8 cellular contexts compared by ENCODE assay signal in the genomic region with DNA sequence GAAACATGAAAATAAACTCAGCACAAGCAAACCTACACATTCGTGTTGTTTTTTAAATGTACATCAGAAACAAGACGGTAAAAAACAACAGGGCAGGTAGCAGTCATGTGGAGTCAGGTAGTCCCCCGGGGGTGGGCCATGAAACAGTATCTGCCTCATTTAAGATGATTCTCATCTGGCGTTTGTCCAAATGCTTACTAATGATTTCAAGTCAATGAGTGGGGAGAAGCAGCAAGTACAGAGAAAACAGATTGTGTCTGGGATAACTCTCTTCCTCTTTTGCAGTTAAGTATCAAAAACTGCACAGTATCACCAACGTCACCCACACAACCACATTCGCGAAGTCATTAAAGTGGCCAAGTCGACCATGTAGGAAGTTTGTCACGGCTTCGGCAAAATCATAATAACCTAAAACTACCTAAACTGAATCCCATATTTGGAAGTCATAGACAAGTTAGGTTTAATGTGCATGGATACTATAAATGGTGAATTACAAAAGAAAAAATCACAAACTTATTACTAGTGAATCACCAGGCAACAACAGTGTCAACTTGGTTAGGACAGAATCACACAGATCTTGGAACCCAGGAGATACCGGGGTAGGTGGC. TPM values are rescaled to one million over a fixed set of nuclear protein-coding genes. Genes with fewer than 3 reads are reported as not detected.
DNase-seq lines count a peak whose midpoint lies in the region; ATAC-seq, FAIRE-seq and TF ChIP-seq lines count a peak whose summit lies in the region.

No MANE protein-coding gene starts in this region.

- no peak overlapping the region for H2BK12ac ChIP-seq in H1 (ENCODE audit: low read depth, low read length)

- peak overlapping the region; percentile 58 to 97 (median 93) for H3K9ac ChIP-seq in H1 (replicated peaks in 1 of 4; ENCODE audit: extremely low read depth in 1 of 4, low read depth in 3 of 4, low read length in 3 of 4)
- H3K9ac ChIP-seq in neural progenitor cell: peak overlapping the region; percentile 79

- H2AFZ ChIP-seq in H1 (ENCODE audit: low read length): no peak overlapping the region
- H2AFZ ChIP-seq in neural progenitor cell (replicated peaks): no peak overlapping the region

- no peak overlapping the region for H2BK15ac ChIP-seq in H1 (ENCODE audit: low read length)

- POLR2A ChIA-PET in T-cell (lab: Charles Lee): no interaction called here
- POLR2A ChIA-PET in H1 (lab: Charles Lee; ENCODE audit: partially characterized antibody): interaction anchor here (0.8 to 2.0 kb wide), 8 partner anchors 9 to 173 kb away, joined by 3 to 6 read pairs (median 4); no protein-coding TSS in a partner anchor

- TF ChIP-seq RAD21 in H1 (IDR thresholded peaks at IDR 0.05 in 1 of 2, conservative IDR thresholded peaks at IDR 0.05 in 1 of 2; ENCODE audit: low read depth in 2 of 2, low read length in 2 of 2): no peak

- peaks cover 4% of the 10 kb centered on the region; the same call in 1 of the 2 replicates for H3K79me1 ChIP-seq in H1 (ENCODE audit: low read depth, low read length)

- no peak overlapping the region; the same call in 1 of the 2 replicates for H3K18ac ChIP-seq in H1 (ENCODE audit: extremely low read depth, low read length)

- H4K20me1 ChIP-seq in H1 (replicated peaks in 1 of 2; ENCODE audit: control insufficient read depth in 1 of 2, insufficient read depth in 2 of 2, low read length in 2 of 2): peaks cover 1 to 5% of the 10 kb centered on the region in 2 experiments
- H4K20me1 ChIP-seq in neural progenitor cell (ENCODE audit: low read depth): peaks cover 42% of the 10 kb centered on the region

- H3K9me3 Mint-ChIP-seq in T-cell: no peaks in the 10 kb centered on the region
- H3K9me3 Mint-ChIP-seq in neural progenitor cell: no peaks in the 10 kb centered on the region

- H2BK5ac ChIP-seq in H1 (ENCODE audit: low read depth, low read length): peak overlapping the region; percentile 49; the same call in 1 of the 2 replicates

- H3K36me3 ChIP-seq in H1 (ENCODE audit: control insufficient read depth in 2 of 4, insufficient read depth in 4 of 4, low read length in 3 of 4) (no peaks in the 10 kb centered on the region; a peak in 1 of 8 replicates), neural progenitor cell (no peaks in the 10 kb centered on the region)

- no peak overlapping the region for H4K5ac ChIP-seq in H1 (ENCODE audit: insufficient read length, low read depth, low read length)

- no peak overlapping the region for H3K4ac ChIP-seq in H1 (replicated peaks; ENCODE audit: insufficient read length, low read depth, low read length)

- H3K4me1 Mint-ChIP-seq in T-cell (peaks cover 36 to 38% (median 36%) of the 10 kb centered on the region in 3 donors), neural progenitor cell (peaks cover 30% of the 10 kb centered on the region)

- CTCF ChIA-PET in T-cell (lab: Charles Lee): interaction anchor here in 1 of 2 donors (1.2 to 2.6 kb wide), 2 partner anchors 35 to 1489 kb away, joined by 4 to 10 read pairs; no protein-coding TSS in a partner anchor
- CTCF ChIA-PET in H1 (lab: Charles Lee; ENCODE audit: partially characterized antibody): interaction anchor here (7.5 kb wide), 1 partner anchor 35 kb away, joined by 57 read pairs; no protein-coding TSS in a partner anchor

- no peak for FAIRE-seq in H1 (lab: Jason Lieb, UNC)

- H3K4me3 Mint-ChIP-seq in T-cell (no peak overlapping the region), neural progenitor cell (no peak overlapping the region)

- no peak for TF ChIP-seq CTCF in H1 (IDR thresholded peaks at IDR 0.05; ENCODE audit: control extremely low read depth in 1 of 3, insufficient read depth in 1 of 3, low read depth in 1 of 3, low read length in 3 of 3)
- no peak for TF ChIP-seq CTCF in neural progenitor cell (IDR thresholded peaks at IDR 0.05)

- WGBS in H1 (ENCODE audit: extremely low coverage in 1 of 2, insufficient coverage in 1 of 2, insufficient read length in 1 of 2, insufficient replicate concordance in 2 of 2, low coverage in 1 of 2, low lambda C conversion rate in 2 of 2, missing lambda C conversion rate in 1 of 2), 2 experiments: 7% methylated on average over 11 of the region's 11 CpGs; no CpG with 5 or more reads in 1 of the 2 experiments

- H3K79me2 ChIP-seq in H1 (ENCODE audit: control insufficient read depth in 1 of 2, insufficient read depth in 2 of 2, low read length in 2 of 2) (peaks cover 19 to 55% of the 10 kb centered on the region in 2 experiments), neural progenitor cell (ENCODE audit: low read depth) (peaks cover 61% of the 10 kb centered on the region)

- TF ChIP-seq POLR2A in H1 (IDR thresholded peaks at IDR 0.05; ENCODE audit: control extremely low read depth in 1 of 2, low read depth in 2 of 2, low read length in 2 of 2): peak in 1 of 2 experiments; percentile 15; a peak in 1 of 3 replicates

- no peak overlapping the region for H3K14ac ChIP-seq in H1 (ENCODE audit: insufficient read length)

- ATAC-seq in GM21526 (IDR thresholded peaks at IDR 0.05; ENCODE audit: low FRiP score, unreplicated experiment) (peak; percentile 22), T-cell (replicated peaks in 1 of 4) (peak in 1 of 4 experiments; percentile 20)

- H2AK5ac ChIP-seq in H1 (ENCODE audit: low read depth, low read length): no peak overlapping the region

- H3K27me3 ChIP-seq in H1 (replicated peaks in 1 of 4; ENCODE audit: control insufficient read depth in 3 of 4, extremely low read depth in 1 of 4, insufficient read depth in 3 of 4, low read length in 3 of 4): no peaks in the 10 kb centered on the region
- H3K27me3 ChIP-seq in neural progenitor cell: no peaks in the 10 kb centered on the region

- H3K9me3 ChIP-seq in H1 (ENCODE audit: insufficient read depth in 2 of 2, low read depth in 1 of 2, low read length in 1 of 2) (no peaks in the 10 kb centered on the region), neural progenitor cell (ENCODE audit: low read depth) (no peaks in the 10 kb centered on the region)

- H4K91ac ChIP-seq in H1 (replicated peaks; ENCODE audit: insufficient read length, low read length): no peak overlapping the region

- H3K23ac ChIP-seq in H1 (ENCODE audit: insufficient read length): no peak overlapping the region

- H3K36me3 Mint-ChIP-seq in T-cell (no peaks in the 10 kb centered on the region), neural progenitor cell (peaks cover 8% of the 10 kb centered on the region)

- H3K4me2 ChIP-seq in H1 (ENCODE audit: insufficient read depth in 1 of 2, low read depth in 2 of 2, low read length in 2 of 2) (peak overlapping the region; percentile 91 to 99), neural progenitor cell (peak overlapping the region; percentile 94)

- H3K4me3 ChIP-seq in H1 (ENCODE audit: extremely low read depth in 1 of 4, insufficient read depth in 2 of 4, low read depth in 3 of 4, low read length in 4 of 4): peak overlapping the region; percentile 85 to 88 (median 86)
- H3K4me3 ChIP-seq in neural progenitor cell: peak overlapping the region; percentile 92

- peaks cover 40% of the 10 kb centered on the region for H3F3A ChIP-seq in neural progenitor cell (ENCODE audit: low read depth)

- H3K27ac ChIP-seq in H1 (ENCODE audit: low read depth, low read length) (0 out of 2 replicates have a peak overlapping the region, but pooled peaks have one; percentile 29), neural progenitor cell (peak overlapping the region; percentile 85)

- H2BK20ac ChIP-seq in H1 (ENCODE audit: low read length): no peak overlapping the region

- peak; percentile 69 for DNase-seq in DMS79 (lab: John Stamatoyannopoulos, UW)
- peak; percentile 86 for DNase-seq in MV-4-11 (lab: John Stamatoyannopoulos, UW)
- peak in 32 of 34 experiments; percentile 4 to 72 (median 48) for DNase-seq in T-cell
- DNase-seq in H1 (ENCODE audit: low read depth in 1 of 2, low spot score in 2 of 2): no peak
- DNase-seq in neural progenitor cell (ENCODE audit: low spot score): no peak
- no peak for DNase-seq in AG20443 (ENCODE audit: low spot score)
- DNase-seq in middle frontal gyrus (ENCODE audit: extremely low spot score, low spot score): no peak

- no peak overlapping the region for H4K8ac ChIP-seq in H1 (ENCODE audit: extremely low read depth, insufficient read depth, low read length)

- H3K27me3 Mint-ChIP-seq in T-cell (peaks cover 3 to 5% of the 10 kb centered on the region in 2 donors), neural progenitor cell (ENCODE audit: insufficient read depth, low read depth) (no peaks in the 10 kb centered on the region)

- no peak overlapping the region for H3K56ac ChIP-seq in H1 (replicated peaks; ENCODE audit: insufficient read length, low read depth, low read length)

- no peak overlapping the region for H3K27ac Mint-ChIP-seq in T-cell
- no peak overlapping the region for H3K27ac Mint-ChIP-seq in neural progenitor cell

- H3K23me2 ChIP-seq in H1 (ENCODE audit: low read depth, low read length): peaks cover 10% of the 10 kb centered on the region

- H2BK120ac ChIP-seq in H1 (replicated peaks; ENCODE audit: low read depth, low read length): no peak overlapping the region

- H3K4me1 ChIP-seq in H1 (replicated peaks in 1 of 4; ENCODE audit: control insufficient read depth in 3 of 4, insufficient read depth in 4 of 4, low read length in 3 of 4) (peaks cover 0 to 5% (median 0%) of the 10 kb centered on the region in 4 experiments; a peak in 3 of 7 replicates), neural progenitor cell (peaks cover 26% of the 10 kb centered on the region)

- TF ChIP-seq EP300 in H1 (IDR thresholded peaks at IDR 0.05; ENCODE audit: borderline replicate concordance in 1 of 2, low read depth in 2 of 2, low read length in 2 of 2): no peak

RNA-seq across cellular contexts. Expression of a gene that starts 1.2 kb away (rescaled TPM):
- total RNA-seq in T-cell (10 to 100 TPM; 35.3 to 41.1 (median 38.1) TPM), neural progenitor cell (ENCODE audit: low replicate concordance) (170 and 205 TPM in 2 replicates)
- 187 and 193 TPM in 2 replicates for total RNA-seq in H1 (2021; fragmentation: NEBNext Ultra II Directional; extraction: Animal tissue kit (Norgen Biotek cat#: 25700))
- 274 and 419 TPM in 2 replicates for polyA plus RNA-seq in H1 (2011; rRNA removed)
- 356 TPM for polyA plus RNA-seq in H1 (2011; cell fraction: cytosol; rRNA removed)
- polyA plus RNA-seq in H1 (2011; cell fraction: nucleus; rRNA removed): 97.9 TPM
- polyA plus RNA-seq in H1 (2012, experiment 1 of 2): 173 to 209 TPM (median 191 TPM) in 4 replicates
- polyA plus RNA-seq in H1 (2012, experiment 2 of 2): 211 TPM
- polyA plus RNA-seq in H1 (2013, experiment 1 of 2): 526 TPM
- 580 TPM for polyA plus RNA-seq in H1 (2013, experiment 2 of 2)
- polyA minus RNA-seq in H1 (2011; rRNA and poly(A)+ RNA removed): 183 and 197 TPM in 2 replicates
- polyA minus RNA-seq in H1 (2011; cell fraction: cytosol; rRNA and poly(A)+ RNA removed): 90.7 TPM
- polyA minus RNA-seq in H1 (2011; cell fraction: nucleus; rRNA and poly(A)+ RNA removed): 57.7 TPM

RNA-seq across cellular contexts. Expression of a gene that starts 37.7 kb away (rescaled TPM):
- under 1 TPM in 2 of 5 donors, not detected in 3; 0.23 to 0.28 TPM for total RNA-seq in T-cell
- total RNA-seq in H1 (2021; fragmentation: NEBNext Ultra II Directional; extraction: Animal tissue kit (Norgen Biotek cat#: 25700)): 9.7 and 9.9 TPM in 2 replicates
- polyA plus RNA-seq in H1 (2011; rRNA removed): 3.0 TPM in 2 replicates
- polyA plus RNA-seq in H1 (2011; cell fraction: cytosol; rRNA removed): 5.2 TPM
- 6.1 TPM for polyA plus RNA-seq in H1 (2011; cell fraction: nucleus; rRNA removed)
- polyA plus RNA-seq in H1 (2012, experiment 1 of 2): 6.6 to 9.2 TPM (median 8.0 TPM) in 4 replicates
- polyA plus RNA-seq in H1 (2012, experiment 2 of 2): 3.2 TPM
- polyA plus RNA-seq in H1 (2013, experiment 1 of 2): 11.5 TPM
- polyA plus RNA-seq in H1 (2013, experiment 2 of 2): 12.9 TPM
- 5.3 and 6.6 TPM in 2 replicates for polyA minus RNA-seq in H1 (2011; rRNA and poly(A)+ RNA removed)
- polyA minus RNA-seq in H1 (2011; cell fraction: cytosol; rRNA and poly(A)+ RNA removed): 4.6 TPM
- 6.7 TPM for polyA minus RNA-seq in H1 (2011; cell fraction: nucleus; rRNA and poly(A)+ RNA removed)
- total RNA-seq in neural progenitor cell (ENCODE audit: low replicate concordance): 0.45 and 1.7 TPM in 2 replicates

Comparison
In these comparisons a context has a peak if more than half of its experiments do, and no peak if none do; other contexts are left out.
1. DNase-seq: peak in DMS79 (single experiment), MV-4-11 (single experiment) and T-cell (32 of 34); none in H1 (0 of 2), neural progenitor cell (single experiment), AG20443 (single experiment) and middle frontal gyrus (single experiment).